ENCODE assay signal across 1 cellular context in the genomic region with DNA sequence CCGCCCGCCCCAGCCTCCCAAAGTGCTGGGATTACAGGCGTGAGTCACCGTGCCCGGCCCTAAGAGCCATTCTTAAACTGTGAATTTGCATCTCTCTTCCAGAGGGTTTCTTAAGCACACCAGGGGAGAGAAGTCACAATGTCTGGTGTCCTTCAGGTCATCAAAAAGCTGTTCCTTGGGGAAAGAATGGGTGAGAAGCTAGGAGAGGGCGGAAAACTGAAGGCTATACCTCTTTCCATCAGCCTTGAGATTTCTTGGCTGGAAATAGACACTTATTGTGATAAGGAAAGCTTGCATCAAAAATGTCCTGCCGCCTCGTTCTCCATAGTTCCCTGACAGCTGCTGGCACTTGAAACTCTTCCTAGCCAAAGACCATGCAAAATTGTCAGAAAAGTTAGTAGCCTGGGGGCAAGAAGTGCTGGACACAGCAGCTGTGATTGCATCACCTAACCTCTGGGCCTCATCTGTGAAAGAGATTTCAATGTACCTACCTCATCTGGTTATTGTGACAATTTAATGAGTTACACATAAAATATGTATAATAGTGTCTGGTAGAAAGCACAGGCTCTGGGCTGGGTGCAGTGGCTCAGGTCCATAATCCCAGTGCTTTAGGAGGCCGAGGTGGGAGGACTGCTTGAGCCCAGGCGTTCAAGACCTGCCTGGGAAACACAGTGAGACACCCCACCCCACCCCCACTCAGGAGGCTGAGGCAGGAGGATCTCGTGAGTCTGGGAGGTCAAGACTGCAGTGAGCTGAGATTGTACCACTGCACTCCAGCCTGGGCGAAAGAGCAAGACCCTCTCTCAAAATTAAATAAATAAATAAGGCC.
TF ChIP-seq lines count a peak whose summit lies in the region.

No MANE protein-coding gene starts in this region.

TF ChIP-seq in K562, 482 proteins besides CTCF, POLR2A, EP300 and RAD21 (continued from another document):
- TF ChIP-seq, protein P1, sequence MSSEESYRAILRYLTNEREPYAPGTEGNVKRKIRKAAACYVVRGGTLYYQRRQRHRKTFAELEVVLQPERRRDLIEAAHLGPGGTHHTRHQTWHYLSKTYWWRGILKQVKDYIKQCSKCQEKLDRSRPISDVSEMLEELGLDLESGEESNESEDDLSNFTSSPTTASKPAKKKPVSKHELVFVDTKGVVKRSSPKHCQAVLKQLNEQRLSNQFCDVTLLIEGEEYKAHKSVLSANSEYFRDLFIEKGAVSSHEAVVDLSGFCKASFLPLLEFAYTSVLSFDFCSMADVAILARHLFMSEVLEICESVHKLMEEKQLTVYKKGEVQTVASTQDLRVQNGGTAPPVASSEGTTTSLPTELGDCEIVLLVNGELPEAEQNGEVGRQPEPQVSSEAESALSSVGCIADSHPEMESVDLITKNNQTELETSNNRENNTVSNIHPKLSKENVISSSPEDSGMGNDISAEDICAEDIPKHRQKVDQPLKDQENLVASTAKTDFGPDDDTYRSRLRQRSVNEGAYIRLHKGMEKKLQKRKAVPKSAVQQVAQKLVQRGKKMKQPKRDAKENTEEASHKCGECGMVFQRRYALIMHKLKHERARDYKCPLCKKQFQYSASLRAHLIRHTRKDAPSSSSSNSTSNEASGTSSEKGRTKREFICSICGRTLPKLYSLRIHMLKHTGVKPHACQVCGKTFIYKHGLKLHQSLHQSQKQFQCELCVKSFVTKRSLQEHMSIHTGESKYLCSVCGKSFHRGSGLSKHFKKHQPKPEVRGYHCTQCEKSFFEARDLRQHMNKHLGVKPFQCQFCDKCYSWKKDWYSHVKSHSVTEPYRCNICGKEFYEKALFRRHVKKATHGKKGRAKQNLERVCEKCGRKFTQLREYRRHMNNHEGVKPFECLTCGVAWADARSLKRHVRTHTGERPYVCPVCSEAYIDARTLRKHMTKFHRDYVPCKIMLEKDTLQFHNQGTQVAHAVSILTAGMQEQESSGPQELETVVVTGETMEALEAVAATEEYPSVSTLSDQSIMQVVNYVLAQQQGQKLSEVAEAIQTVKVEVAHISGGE (CRISPR knock-in tag; IDR thresholded peaks at IDR 0.05), result no peak
- TF ChIP-seq FUS (optimal IDR thresholded peaks at IDR 0.05; ENCODE audit: low read depth, low read length) (no peak), SREBF2 (CRISPR knock-in tag; IDR thresholded peaks at IDR 0.05) (no peak), BDP1 (IDR thresholded peaks at IDR 0.05; ENCODE audit: insufficient read depth, insufficient read length) (no peak), CEBPG (CRISPR knock-in tag; IDR thresholded peaks at IDR 0.05) (peak; percentile 89), CEBPG (tag; conservative IDR thresholded peaks at IDR 0.05 in 1 of 2, IDR thresholded peaks at IDR 0.05 in 1 of 2) (peak; percentile 89 to 90), MEIS2 (IDR thresholded peaks at IDR 0.05; ENCODE audit: partially characterized antibody) (peak; percentile 8), MTA3 (IDR thresholded peaks at IDR 0.05; ENCODE audit: borderline replicate concordance) (0 out of 2 replicates have a peak, but pooled peaks have one; percentile 18), FOSL1 (tag; conservative IDR thresholded peaks at IDR 0.05) (peak; percentile 85), SOX6 (IDR thresholded peaks at IDR 0.05) (peak; percentile 13; the same call in 1 of the 2 replicates), EHMT2 (IDR thresholded peaks at IDR 0.05) (no peak), SIX5 (IDR thresholded peaks at IDR 0.05; ENCODE audit: borderline replicate concordance in 1 of 2, insufficient read depth in 1 of 2, low read depth in 1 of 2, low read length in 2 of 2) (no peak), CEBPB (tag; IDR thresholded peaks at IDR 0.05) (peak; percentile 92), NR2F6 (CRISPR knock-in tag; IDR thresholded peaks at IDR 0.05) (no peak)
- TF ChIP-seq, protein P2, sequence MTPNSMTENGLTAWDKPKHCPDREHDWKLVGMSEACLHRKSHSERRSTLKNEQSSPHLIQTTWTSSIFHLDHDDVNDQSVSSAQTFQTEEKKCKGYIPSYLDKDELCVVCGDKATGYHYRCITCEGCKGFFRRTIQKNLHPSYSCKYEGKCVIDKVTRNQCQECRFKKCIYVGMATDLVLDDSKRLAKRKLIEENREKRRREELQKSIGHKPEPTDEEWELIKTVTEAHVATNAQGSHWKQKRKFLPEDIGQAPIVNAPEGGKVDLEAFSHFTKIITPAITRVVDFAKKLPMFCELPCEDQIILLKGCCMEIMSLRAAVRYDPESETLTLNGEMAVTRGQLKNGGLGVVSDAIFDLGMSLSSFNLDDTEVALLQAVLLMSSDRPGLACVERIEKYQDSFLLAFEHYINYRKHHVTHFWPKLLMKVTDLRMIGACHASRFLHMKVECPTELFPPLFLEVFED (CRISPR knock-in tag; conservative IDR thresholded peaks at IDR 0.05), result no peak
- TF ChIP-seq, protein P3, sequence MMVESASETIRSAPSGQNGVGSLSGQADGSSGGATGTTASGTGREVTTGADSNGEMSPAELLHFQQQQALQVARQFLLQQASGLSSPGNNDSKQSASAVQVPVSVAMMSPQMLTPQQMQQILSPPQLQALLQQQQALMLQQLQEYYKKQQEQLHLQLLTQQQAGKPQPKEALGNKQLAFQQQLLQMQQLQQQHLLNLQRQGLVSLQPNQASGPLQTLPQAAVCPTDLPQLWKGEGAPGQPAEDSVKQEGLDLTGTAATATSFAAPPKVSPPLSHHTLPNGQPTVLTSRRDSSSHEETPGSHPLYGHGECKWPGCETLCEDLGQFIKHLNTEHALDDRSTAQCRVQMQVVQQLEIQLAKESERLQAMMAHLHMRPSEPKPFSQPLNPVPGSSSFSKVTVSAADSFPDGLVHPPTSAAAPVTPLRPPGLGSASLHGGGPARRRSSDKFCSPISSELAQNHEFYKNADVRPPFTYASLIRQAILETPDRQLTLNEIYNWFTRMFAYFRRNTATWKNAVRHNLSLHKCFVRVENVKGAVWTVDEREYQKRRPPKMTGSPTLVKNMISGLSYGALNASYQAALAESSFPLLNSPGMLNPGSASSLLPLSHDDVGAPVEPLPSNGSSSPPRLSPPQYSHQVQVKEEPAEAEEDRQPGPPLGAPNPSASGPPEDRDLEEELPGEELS (CRISPR knock-in tag; IDR thresholded peaks at IDR 0.05; ENCODE audit: borderline replicate concordance), result no peak
- TF ChIP-seq, protein P4, sequence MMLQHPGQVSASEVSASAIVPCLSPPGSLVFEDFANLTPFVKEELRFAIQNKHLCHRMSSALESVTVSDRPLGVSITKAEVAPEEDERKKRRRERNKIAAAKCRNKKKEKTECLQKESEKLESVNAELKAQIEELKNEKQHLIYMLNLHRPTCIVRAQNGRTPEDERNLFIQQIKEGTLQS (IDR thresholded peaks at IDR 0.05), result peak; percentile 96
- TF ChIP-seq, protein P4 (CRISPR knock-in tag; conservative IDR thresholded peaks at IDR 0.05), result no peak
